Comparison of ENCODE assay signal across 1 cellular context in genomic region chr19:39349326-39349725, GRCh38.
TF ChIP-seq lines count a peak whose summit lies in the region.

No MANE protein-coding gene starts in this region.

TF ChIP-seq in A549, 52 proteins besides CTCF, POLR2A, EP300 and RAD21 (continued from another document):
- TF ChIP-seq MAX (IDR thresholded peaks at IDR 0.05) (no peak), ZC3H11A (IDR thresholded peaks at IDR 0.05) (no peak), BCL3 (IDR thresholded peaks at IDR 0.05) (no peak), GATA3 (IDR thresholded peaks at IDR 0.05; ENCODE audit: borderline replicate concordance) (no peak)
